Comparison of ENCODE assay signal across 35 cellular contexts in the genomic region with DNA sequence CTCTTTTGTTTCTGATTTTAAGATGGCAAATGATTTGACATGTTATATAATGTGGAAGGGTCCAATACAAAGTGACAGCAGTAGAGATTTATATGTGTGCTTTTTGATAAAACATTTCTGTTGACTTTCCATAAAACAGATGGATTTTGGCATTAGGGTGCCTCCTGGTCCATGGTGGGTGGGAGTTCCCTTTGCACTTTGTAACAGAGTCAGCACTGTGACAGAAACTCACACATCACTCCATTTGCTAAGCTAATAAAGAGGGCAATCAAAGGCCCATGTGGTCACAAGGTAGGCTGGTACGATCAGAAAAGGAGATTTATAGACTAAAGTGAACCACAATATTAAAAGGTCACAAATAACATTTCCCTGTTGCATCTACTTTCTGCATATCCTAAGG.
"Had no signal": no experiment of that assay in that cellular context is flagged by ENCODE, and none has a peak within 500 bp of the region (broad histone marks: within the 10 kb centered on the region; RNA-seq: fewer than 3 reads in every experiment).

No MANE protein-coding gene starts in this region.

- H3K27me3 ChIP-seq: MG63 had no signal

- H3K36me3 ChIP-seq: MG63 had no signal

- H3K4me3 ChIP-seq: MG63 had no signal

- H3K9me3 ChIP-seq: MG63 had no signal

- DNase-seq: Karpas-422, Kasumi-1, MG63, MM.1S, MV-4-11, NCI-H1048, NCI-H1092, NCI-H1092 treated with DMSO at 0.1 percent for 48 hours, NCI-H1105, NCI-H1105 treated with DMSO at 0.1 percent for 48 hours, NCI-H1417, NCI-H1417 treated with DMSO at 0.1 percent for 48 hours, NCI-H1436, NCI-H1436 treated with DMSO at 0.1 percent for 48 hours, NCI-H146, NCI-H1694, NCI-H1694 treated with DMSO at 0.1 percent for 48 hours, NCI-H187, NCI-H187 treated with DMSO at 0.1 percent for 48 hours, NCI-H1930, NCI-H2029, NCI-H2029 treated with DMSO at 0.1 percent for 48 hours, NCI-H2081, NCI-H2081 treated with DMSO at 0.1 percent for 48 hours, NCI-H2107, NCI-H2171, NCI-H2171 treated with DMSO at 0.1 percent for 48 hours, NCI-H2227 treated with DMSO at 0.1 percent for 48 hours, NCI-H226, NCI-H345, NCI-H446, NCI-H446 treated with DMSO at 0.1 percent for 48 hours, NCI-H510A, NCI-H510A treated with DMSO at 0.1 percent for 48 hours, NCI-H524 had no signal
